In genomic region chr16:383326-384020, GRCh38 we compare ENCODE assay signal across 7 cellular contexts. TPM values are rescaled to one million over a fixed set of nuclear protein-coding genes. Genes with fewer than 3 reads are reported as not detected.
DNase-seq lines count a peak whose midpoint lies in the region; TF ChIP-seq lines count a peak whose summit lies in the region.
"Had no signal": no experiment of that assay in that cellular context is flagged by ENCODE, and none has a peak within 500 bp of the region (broad histone marks: within the 10 kb centered on the region; RNA-seq: fewer than 3 reads in every experiment).

No MANE protein-coding gene starts in this region.

- H3K27me3 Mint-ChIP-seq in CD4-positive, alpha-beta memory T cell = no peaks in the 10 kb centered on the region

- peak overlapping the region; percentile 8 for H3K27ac ChIP-seq in CD4-positive, alpha-beta memory T cell (ENCODE audit: low read depth, low read length)
- H3K27ac ChIP-seq in OCI-LY1 (ENCODE audit: low read depth, low read length, poor library complexity, severe bottlenecking) = peak overlapping the region; percentile 91
- H3K27ac ChIP-seq: ovary had no signal

- H3K4me2 ChIP-seq in OCI-LY1 (ENCODE audit: low read length) = peak overlapping the region; percentile 70

- H3K36me3 ChIP-seq in CD4-positive, alpha-beta memory T cell (ENCODE audit: insufficient read depth, low read length) = no peaks in the 10 kb centered on the region
- no peaks in the 10 kb centered on the region; the same call in 1 of the 2 replicates for H3K36me3 ChIP-seq in OCI-LY1 (ENCODE audit: insufficient read depth, low read length)
- H3K36me3 ChIP-seq: ovary had no signal

- DNase-seq in CD4-positive, alpha-beta memory T cell = peak in 4 of 5 donors; percentile 36 to 84 (median 40)
- no peak for DNase-seq in epithelial cell of proximal tubule (ENCODE audit: low read depth)
- DNase-seq in stimulated activated CD4-positive, alpha-beta T cell treated with anti-CD3 and anti-CD28 coated beads, Interleukin-4, amount 100 ng/mL, for 24 hours = peak; percentile 52
- DNase-seq in foreskin melanocyte = no peak
- DNase-seq in H4 (ENCODE audit: low spot score) = no peak

- TF ChIP-seq CTCF in OCI-LY1 (IDR thresholded peaks at IDR 0.05; ENCODE audit: low read length) (no peak), epithelial cell of proximal tubule (conservative IDR thresholded peaks at IDR 0.05; ENCODE audit: low read depth, low read length) (no peak)

- H3F3A ChIP-seq in OCI-LY1 (ENCODE audit: insufficient read depth, low read length) = no peaks in the 10 kb centered on the region

- no peaks in the 10 kb centered on the region for H4K20me1 ChIP-seq in OCI-LY1 (ENCODE audit: insufficient read depth, low read length)

- CTCF ChIA-PET in CD4-positive, alpha-beta memory T cell (lab: Charles Lee; ENCODE audit: partially characterized antibody) = interaction anchor here (0.7 to 1.5 kb wide), 3 partner anchors 13 to 148 kb away, joined by 3 read pairs; partner anchors contain the start of genes MRPL28 and RAB11FIP3

- intact Hi-C loops in CD4-positive, alpha-beta memory T cell (cut with micrococcal nuclease) = loop anchor here (2.0 kb wide), 1 partner anchor 31 kb away; the partner anchor contains the start of gene AXIN1

- H3K4me3 Mint-ChIP-seq in CD4-positive, alpha-beta memory T cell = peak overlapping the region; percentile 85 to 95 (median 93)

- peaks cover 36% of the 10 kb centered on the region for H3K4me1 ChIP-seq in CD4-positive, alpha-beta memory T cell (ENCODE audit: insufficient read depth, low read length)
- H3K4me1 ChIP-seq in OCI-LY1 (ENCODE audit: insufficient read depth, low read length, severe bottlenecking) = peaks cover 40% of the 10 kb centered on the region

- no peaks in the 10 kb centered on the region for H3K9me3 ChIP-seq in CD4-positive, alpha-beta memory T cell (ENCODE audit: control insufficient read depth in 1 of 2, low read length in 2 of 2)
- H3K9me3 ChIP-seq in OCI-LY1 (ENCODE audit: low read length) = no peaks in the 10 kb centered on the region
- H3K9me3 ChIP-seq: ovary had no signal

- H3K9me2 ChIP-seq in OCI-LY1 (ENCODE audit: low read depth, low read length) = no peaks in the 10 kb centered on the region

- peak overlapping the region; percentile 62 to 92 (median 80) for H3K27ac Mint-ChIP-seq in CD4-positive, alpha-beta memory T cell

- H3K27me3 ChIP-seq in CD4-positive, alpha-beta memory T cell (ENCODE audit: insufficient read depth, low read length) = no peaks in the 10 kb centered on the region
- H3K27me3 ChIP-seq in OCI-LY1 (ENCODE audit: insufficient read depth, low read length) = no peaks in the 10 kb centered on the region
- H3K27me3 ChIP-seq: ovary had no signal

- H2AFZ ChIP-seq in OCI-LY1 (ENCODE audit: low read length) = no peak overlapping the region

- H3K9ac ChIP-seq in OCI-LY1 (ENCODE audit: low read length) = peak overlapping the region; percentile 85

- H3K4me1 Mint-ChIP-seq in CD4-positive, alpha-beta memory T cell = peaks cover 10 to 31% (median 22%) of the 10 kb centered on the region in 4 donors

- peaks cover 0 to 6% of the 10 kb centered on the region in 2 donors for H3K36me3 Mint-ChIP-seq in CD4-positive, alpha-beta memory T cell

- peaks cover 0 to 1% (median 0%) of the 10 kb centered on the region in 8 donors for H3K9me3 Mint-ChIP-seq in CD4-positive, alpha-beta memory T cell

- no peaks in the 10 kb centered on the region for H3K79me2 ChIP-seq in OCI-LY1 (ENCODE audit: insufficient read depth, low read length)

- peak overlapping the region; percentile 57 to 74 for H3K4me3 ChIP-seq in CD4-positive, alpha-beta memory T cell (ENCODE audit: low read length in 2 of 2)
- H3K4me3 ChIP-seq in OCI-LY1 (ENCODE audit: low read depth, low read length, poor library complexity, severe bottlenecking) (peak overlapping the region; percentile 82), epithelial cell of proximal tubule (ENCODE audit: low read depth, low read length) (peak overlapping the region; percentile 74)

- POLR2A ChIA-PET in CD4-positive, alpha-beta memory T cell (lab: Charles Lee; ENCODE audit: partially characterized antibody) = interaction anchor here (1.2 to 4.1 kb wide), 11 partner anchors 8 to 253 kb away, joined by 3 to 35 read pairs (median 5); partner anchors contain the start of genes DECR2, FAM234A, METTL26 and MRPL28

RNA-seq across cellular contexts. Expression of gene PGAP6, which starts 1.7 kb away (rescaled TPM):
- 10 to 100 TPM; 72.2 to 73.5 TPM for total RNA-seq in CD4-positive, alpha-beta memory T cell
- polyA plus RNA-seq in CD4-positive, alpha-beta memory T cell = 10 to 100 TPM; 22.7 to 40.5 TPM
- total RNA-seq in epithelial cell of proximal tubule = 69.3 and 87.2 TPM in 2 replicates
- 13.7 and 15.9 TPM in 2 replicates for total RNA-seq in H4 (2014; rRNA removed; shearing (Covaris generic))

RNA-seq across cellular contexts. Expression of gene MRPL28, which starts 13.1 kb away (rescaled TPM):
- 10 to 100 TPM; 27.9 to 29.2 TPM for total RNA-seq in CD4-positive, alpha-beta memory T cell
- polyA plus RNA-seq in CD4-positive, alpha-beta memory T cell = 10 to 100 TPM; 58.6 to 59.2 TPM
- 188 and 253 TPM in 2 replicates for total RNA-seq in epithelial cell of proximal tubule
- 159 and 167 TPM in 2 replicates for total RNA-seq in H4 (2014; rRNA removed; shearing (Covaris generic))

RNA-seq across cellular contexts. Expression of gene NME4, which starts 13.5 kb away (rescaled TPM):
- total RNA-seq in CD4-positive, alpha-beta memory T cell = 10 to 100 TPM; 34.9 to 35.4 TPM
- polyA plus RNA-seq in CD4-positive, alpha-beta memory T cell = 10 to 100 TPM; 54.4 to 61.7 TPM
- total RNA-seq in epithelial cell of proximal tubule = 82.3 and 93.2 TPM in 2 replicates
- total RNA-seq in H4 (2014; rRNA removed; shearing (Covaris generic)) = 87.5 and 95.3 TPM in 2 replicates

RNA-seq across cellular contexts. Expression of gene DECR2, which starts 18.2 kb away (rescaled TPM):
- total RNA-seq in CD4-positive, alpha-beta memory T cell = 1 to 10 TPM; 5.1 to 7.3 TPM
- polyA plus RNA-seq in CD4-positive, alpha-beta memory T cell = 1 to 10 TPM; 3.4 to 4.1 TPM
- 12.9 and 20.8 TPM in 2 replicates for total RNA-seq in epithelial cell of proximal tubule
- total RNA-seq in H4 (2014; rRNA removed; shearing (Covaris generic)) = 5.9 and 8.7 TPM in 2 replicates

RNA-seq across cellular contexts. Expression of gene AXIN1, which starts 30.9 kb away (rescaled TPM):
- total RNA-seq in CD4-positive, alpha-beta memory T cell = 10 to 100 TPM; 40.3 to 43.0 TPM
- 1 to 10 TPM in 1 of 2 donors, under 1 TPM in 1; 0.67 to 6.0 TPM for polyA plus RNA-seq in CD4-positive, alpha-beta memory T cell
- total RNA-seq in epithelial cell of proximal tubule = 33.9 and 36.0 TPM in 2 replicates
- total RNA-seq in H4 (2014; rRNA removed; shearing (Covaris generic)) = 5.6 and 7.0 TPM in 2 replicates

Comparison
In these comparisons a context has a peak if more than half of its experiments do, and no peak if none do; other contexts are left out.
1. DNase-seq: peak in CD4-positive, alpha-beta memory T cell (4 of 5) and stimulated activated CD4-positive, alpha-beta T cell treated with anti-CD3 and anti-CD28 coated beads, Interleukin-4, amount 100 ng/mL, for 24 hours (single experiment); none in epithelial cell of proximal tubule (single experiment), foreskin melanocyte (single experiment) and H4 (single experiment).
2. Peak in every context shown above with its lines, with median percentiles within 50 percentile points of each other: H3K4me3 ChIP-seq.